ENCODE assay signal across 24 cellular contexts in the genomic region with DNA sequence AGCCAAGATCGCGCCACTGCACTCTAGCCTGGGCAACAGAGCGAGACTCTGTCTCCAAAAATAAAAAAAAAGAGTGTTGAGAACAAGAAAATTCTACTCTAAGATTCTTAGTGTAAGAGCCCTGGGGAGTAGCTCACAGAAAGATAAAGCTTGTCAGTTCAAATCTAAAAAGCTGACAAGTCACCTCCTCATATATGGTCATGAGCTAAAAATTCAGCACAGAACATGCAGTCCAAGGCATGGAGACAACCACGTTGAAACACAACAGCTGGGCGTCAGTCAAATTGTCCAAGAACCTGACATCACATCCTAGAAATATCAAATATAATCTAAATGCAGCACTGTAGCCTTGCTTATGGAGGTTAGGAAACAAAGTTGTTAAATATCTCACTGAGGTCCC. TPM values are rescaled to one million over a fixed set of nuclear protein-coding genes. Genes with fewer than 3 reads are reported as not detected.
DNase-seq lines count a peak whose midpoint lies in the region; ATAC-seq, FAIRE-seq and TF ChIP-seq lines count a peak whose summit lies in the region.
"Had no signal": no experiment of that assay in that cellular context is flagged by ENCODE, and none has a peak within 500 bp of the region (broad histone marks: within the 10 kb centered on the region; RNA-seq: fewer than 3 reads in every experiment).

No MANE protein-coding gene starts in this region.

- no peak overlapping the region for H3K4me2 ChIP-seq in K562 (ENCODE audit: insufficient read depth, low read length)
- H3K4me2 ChIP-seq: KMS-11 had no signal

- TF ChIP-seq EP300 in K562 (IDR thresholded peaks at IDR 0.05; ENCODE audit: low read length) (no peak), sigmoid colon (IDR thresholded peaks at IDR 0.05) (peak; percentile 61 to 90 (median 72))

- no peaks in the 10 kb centered on the region for H3K9me1 ChIP-seq in K562 (ENCODE audit: control insufficient read depth, insufficient read depth, low read length)

- H3K27ac ChIP-seq in K562 (ENCODE audit: extremely low read depth, low read depth, low read length), result no peak overlapping the region
- H3K27ac ChIP-seq in sigmoid colon, result peak overlapping the region; percentile 81 to 94 (median 88)
- peak overlapping the region; percentile 42 for H3K27ac ChIP-seq in upper lobe of right lung
- H3K27ac ChIP-seq: KMS-11, lower lobe of right lung had no signal

- CTCF ChIA-PET in K562 (lab: Yijun Ruan, JAX; ENCODE audit: low intra/inter-chr PET ratio) (no interaction called here), HEK293T (lab: Yijun Ruan, JAX) (interaction anchor here (0.7 kb wide), 1 partner anchor 151 kb away, joined by 4 read pairs; no protein-coding TSS in a partner anchor)

- intact Hi-C loops in K562 (cut with micrococcal nuclease), result no loop called here
- intact Hi-C loops in left cardiac atrium (cut with DNase I), result no loop called here
- intact Hi-C loops in sigmoid colon (cut with DNase I), result no loop called here
- intact Hi-C loops in upper lobe of right lung (cut with DNase I), result no loop called here
- intact Hi-C loops in sciatic nerve (cut with DNase I), result no loop called here

- DNase-seq in K562 (ENCODE audit: extremely low read depth in 1 of 4, low spot score in 3 of 4) (no peak), left cardiac atrium (no peak), sigmoid colon (no peak), upper lobe of right lung (no peak), Kasumi-1 (lab: John Stamatoyannopoulos, UW) (no peak), HEK293T (ENCODE audit: extremely low spot score) (no peak), sciatic nerve (ENCODE audit: low spot score) (no peak)
- DNase-seq: activated CD4-positive, alpha-beta T cell treated with anti-CD3 and anti-CD28 coated beads, Interleukin-2, amount 50 U/mL, for 4 hours; activated CD4-positive, CD25-positive, alpha-beta regulatory T cell; central memory CD4-positive, alpha-beta T cell; GDM1; kidney; lower lobe of right lung; NCI-H1436; NCI-H2107; NCI-H446; NCI-H82; stimulated activated naive CD8-positive, alpha-beta T cell treated with anti-CD3 and anti-CD28 coated beads, Interleukin-15, Interleukin-2, amounts not matched to agents 100 U/mL and 50 U/mL, for 24 hours; trophoblast cell had no signal

- BruUV-seq in K562 (replicated peaks; lab: Mats Ljungman, UMichigan), result no TSS peak

- TF ChIP-seq CTCF in K562 (IDR thresholded peaks at IDR 0.05 in 2 of 3, conservative IDR thresholded peaks at IDR 0.05 in 1 of 3; ENCODE audit: insufficient read depth in 2 of 3, low read depth in 1 of 3, low read length in 3 of 3), result no peak
- no peak for TF ChIP-seq CTCF in sigmoid colon (IDR thresholded peaks at IDR 0.05)
- TF ChIP-seq CTCF in upper lobe of right lung (IDR thresholded peaks at IDR 0.05), result no peak

- H3K9me3 ChIP-seq in K562 (replicated peaks; ENCODE audit: control insufficient read depth, insufficient read depth, low read depth, low read length) (no peaks in the 10 kb centered on the region), sigmoid colon (no peaks in the 10 kb centered on the region), upper lobe of right lung (no peaks in the 10 kb centered on the region)
- H3K9me3 ChIP-seq: lower lobe of right lung had no signal

- peak; percentile 35; the same call in 2 of the 3 replicates for ATAC-seq in K562
- ATAC-seq in left cardiac atrium, result peak; percentile 66 to 81
- no peak for ATAC-seq in upper lobe of right lung
- no peak for ATAC-seq in HG02973 (IDR thresholded peaks at IDR 0.05; ENCODE audit: unreplicated experiment)
- ATAC-seq in sciatic nerve, result no peak
- ATAC-seq: stimulated activated naive CD8-positive, alpha-beta T cell treated with anti-CD3 and anti-CD28 coated beads, Interleukin-15, Interleukin-2, amounts not matched to agents 100 U/mL and 50 U/mL, for 24 hours had no signal

- POLR2A ChIA-PET in K562 (lab: Yijun Ruan, JAX) (interaction anchor here (1.0 to 1.4 kb wide), 4 partner anchors 17 to 152 kb away, joined by 3 to 6 read pairs (median 4); partner anchors contain the start of gene RSRC2), HEK293T (lab: Yijun Ruan, JAX) (interaction anchor here (1.2 kb wide), 1 partner anchor 49 kb away, joined by 4 read pairs; no protein-coding TSS in a partner anchor)

- 75% methylated on average over 4 of the region's 5 CpGs for WGBS in K562 (ENCODE audit: insufficient coverage, low coverage, missing lambda C conversion rate)
- 76 to 85% methylated on average over 5 of the region's 5 CpGs for WGBS in sigmoid colon, 2 donors

- TF ChIP-seq RAD21 in K562 (CRISPR knock-in tag; conservative IDR thresholded peaks at IDR 0.05 in 1 of 2, IDR thresholded peaks at IDR 0.05 in 1 of 2), result no peak

- no peak overlapping the region for H3K4me3 ChIP-seq in K562
- H3K4me3 ChIP-seq in sigmoid colon, result no peak overlapping the region
- no peak overlapping the region for H3K4me3 ChIP-seq in upper lobe of right lung
- H3K4me3 ChIP-seq: lower lobe of right lung had no signal

- no peak overlapping the region for H2AFZ ChIP-seq in K562 (ENCODE audit: low read depth, low read length)

- in situ Hi-C loops in K562 (cut with MboI), result no loop called here

- peaks cover 0 to 3% of the 10 kb centered on the region in 2 experiments; a peak in 2 of 5 replicates for H3K4me1 ChIP-seq in K562 (replicated peaks in 1 of 2; ENCODE audit: control insufficient read depth in 2 of 2, insufficient read depth in 2 of 2, low read length in 2 of 2)
- peaks cover 0 to 70% (median 53%) of the 10 kb centered on the region in 4 donors for H3K4me1 ChIP-seq in sigmoid colon
- H3K4me1 ChIP-seq in upper lobe of right lung, result peaks cover 3% of the 10 kb centered on the region

- H3K79me2 ChIP-seq in K562 (ENCODE audit: control insufficient read depth, insufficient read depth, low read length), result peaks cover 3% of the 10 kb centered on the region; the same call in 2 of the 3 replicates

- TF ChIP-seq POLR2A in K562 (conservative IDR thresholded peaks at IDR 0.05), result no peak
- no peak for TF ChIP-seq POLR2A in sigmoid colon (IDR thresholded peaks at IDR 0.05)

- FAIRE-seq in K562 (lab: Jason Lieb, UNC), result no peak
- FAIRE-seq: GM19239, H54, HTR-8/SVneo, kidney had no signal

- H3K36me3 ChIP-seq in K562 (ENCODE audit: control insufficient read depth, insufficient read depth, low read length), result peaks cover 43% of the 10 kb centered on the region
- peaks cover 0 to 65% (median 32%) of the 10 kb centered on the region in 4 donors for H3K36me3 ChIP-seq in sigmoid colon
- H3K36me3 ChIP-seq in upper lobe of right lung, result peaks cover 57% of the 10 kb centered on the region

- H3K27me3 ChIP-seq in K562 (ENCODE audit: control insufficient read depth in 2 of 2, insufficient read depth in 2 of 2, low read length in 2 of 2), result no peaks in the 10 kb centered on the region
- no peaks in the 10 kb centered on the region for H3K27me3 ChIP-seq in sigmoid colon
- H3K27me3 ChIP-seq in upper lobe of right lung, result no peaks in the 10 kb centered on the region

- H4K20me1 ChIP-seq in K562 (replicated peaks; ENCODE audit: control insufficient read depth, insufficient read depth, low read length), result no peaks in the 10 kb centered on the region

- no peak overlapping the region for H3K9ac ChIP-seq in K562 (ENCODE audit: insufficient read depth in 1 of 2, low read depth in 2 of 2, low read length in 2 of 2)
- H3K9ac ChIP-seq: KMS-11 had no signal

TF ChIP-seq in K562, 482 proteins besides CTCF, POLR2A, EP300 and RAD21 (continues in another document):
- peak in 1 of 2 experiments; percentile 47; a peak in 1 of 4 replicates for TF ChIP-seq SRF (CRISPR knock-in tag; IDR thresholded peaks at IDR 0.05)

TF ChIP-seq in HEK293T, 16 proteins besides CTCF, POLR2A, EP300 and RAD21:
- TF ChIP-seq FOXK2 (IDR thresholded peaks at IDR 0.05), result no peak
- TF ChIP-seq SUZ12 (IDR thresholded peaks at IDR 0.05), result no peak
- no peak for TF ChIP-seq TARDBP (IDR thresholded peaks at IDR 0.05)
- TF ChIP-seq L3MBTL2 (conservative IDR thresholded peaks at IDR 0.05), result no peak
- no peak for TF ChIP-seq ARNT (IDR thresholded peaks at IDR 0.05)
- no peak for TF ChIP-seq SP1 (IDR thresholded peaks at IDR 0.05)
- no peak for TF ChIP-seq ZNF384 (IDR thresholded peaks at IDR 0.05)
- TF ChIP-seq BHLHE40 (IDR thresholded peaks at IDR 0.05; ENCODE audit: borderline replicate concordance), result no peak
- no peak for TF ChIP-seq FOXA1 (IDR thresholded peaks at IDR 0.05)
- TF ChIP-seq HDGF (IDR thresholded peaks at IDR 0.05; ENCODE audit: borderline replicate concordance), result no peak
- TF ChIP-seq ELF4 (IDR thresholded peaks at IDR 0.05), result no peak
- no peak for TF ChIP-seq CTBP1 (IDR thresholded peaks at IDR 0.05; ENCODE audit: borderline replicate concordance)
- TF ChIP-seq LEF1 (IDR thresholded peaks at IDR 0.05; ENCODE audit: borderline replicate concordance), result no peak

RNA-seq across cellular contexts. Expression of gene CLIP1, which starts 47.8 kb away (rescaled TPM):
- total RNA-seq in K562 (2011; cell fraction: chromatin; rRNA removed; ENCODE audit: low replicate concordance), result 77.3 and 128 TPM in 2 replicates
- total RNA-seq in K562 (2011; cell fraction: nucleolus; rRNA removed), result 38.0 and 40.8 TPM in 2 replicates
- 61.1 and 81.7 TPM in 2 replicates for total RNA-seq in K562 (2011; cell fraction: nucleoplasm; rRNA removed)
- 19.7 and 20.1 TPM in 2 replicates for total RNA-seq in K562 (2014; rRNA removed)
- 29.6 and 39.5 TPM in 2 replicates for total RNA-seq in K562 (2014; rRNA removed; fragmentation: Illumina TruSeq; extraction: Trizol)
- total RNA-seq in K562 (2015; rRNA removed; fragmentation: Illumina TruSeq; extraction: Trizol), result 33.3 and 33.9 TPM in 2 replicates
- 24.9 and 27.8 TPM in 2 replicates for total RNA-seq in K562 (2021)
- 31.9 and 34.5 TPM in 2 replicates for polyA plus RNA-seq in K562 (2011; rRNA removed)
- polyA plus RNA-seq in K562 (2011; cell fraction: cytosol; rRNA removed), result 24.3 and 28.5 TPM in 2 replicates
- 31.9 and 33.0 TPM in 2 replicates for polyA plus RNA-seq in K562 (2011; cell fraction: nucleus; rRNA removed)
- polyA plus RNA-seq in K562 (2012), result 17.8 and 31.5 TPM in 2 replicates
- 27.3 and 27.6 TPM in 2 replicates for polyA plus RNA-seq in K562 (2014; fragmentation: Illumina TruSeq; extraction: Trizol)
- 1 to 10 TPM; 5.8 to 6.1 TPM for polyA plus RNA-seq in K562 (2014; fragmentation: Nextera tagmentation; extraction: Ambion mirVana)
- polyA plus RNA-seq in K562 (2014; rRNA removed), result 19.1 and 21.2 TPM in 2 replicates
- 48.7 and 54.3 TPM in 2 replicates for polyA minus RNA-seq in K562 (2011; rRNA and poly(A)+ RNA removed)
- polyA minus RNA-seq in K562 (2011; cell fraction: cytosol; rRNA and poly(A)+ RNA removed), result 16.9 and 22.4 TPM in 2 replicates
- 17.0 and 35.5 TPM in 2 replicates for polyA minus RNA-seq in K562 (2011; cell fraction: nucleus; rRNA and poly(A)+ RNA removed)
- 100 to 1,000 TPM; 101 to 124 TPM for total RNA-seq in left cardiac atrium
- total RNA-seq in sigmoid colon, result 100 to 1,000 TPM; 159 to 257 (median 196) TPM
- polyA plus RNA-seq in sigmoid colon, result 10 to 100 TPM; 16.8 to 20.1 (median 19.5) TPM
- total RNA-seq in upper lobe of right lung, result 108 TPM
- total RNA-seq in sciatic nerve, result 114 TPM

Comparison
In these comparisons a context has a peak if more than half of its experiments do, and no peak if none do; other contexts are left out.
1. ATAC-seq: peak in K562 (single experiment) and left cardiac atrium (2 of 2); none in upper lobe of right lung (single experiment), HG02973 (single experiment) and sciatic nerve (single experiment).